ENCODE assay signal across 8 cellular contexts in the genomic region with DNA sequence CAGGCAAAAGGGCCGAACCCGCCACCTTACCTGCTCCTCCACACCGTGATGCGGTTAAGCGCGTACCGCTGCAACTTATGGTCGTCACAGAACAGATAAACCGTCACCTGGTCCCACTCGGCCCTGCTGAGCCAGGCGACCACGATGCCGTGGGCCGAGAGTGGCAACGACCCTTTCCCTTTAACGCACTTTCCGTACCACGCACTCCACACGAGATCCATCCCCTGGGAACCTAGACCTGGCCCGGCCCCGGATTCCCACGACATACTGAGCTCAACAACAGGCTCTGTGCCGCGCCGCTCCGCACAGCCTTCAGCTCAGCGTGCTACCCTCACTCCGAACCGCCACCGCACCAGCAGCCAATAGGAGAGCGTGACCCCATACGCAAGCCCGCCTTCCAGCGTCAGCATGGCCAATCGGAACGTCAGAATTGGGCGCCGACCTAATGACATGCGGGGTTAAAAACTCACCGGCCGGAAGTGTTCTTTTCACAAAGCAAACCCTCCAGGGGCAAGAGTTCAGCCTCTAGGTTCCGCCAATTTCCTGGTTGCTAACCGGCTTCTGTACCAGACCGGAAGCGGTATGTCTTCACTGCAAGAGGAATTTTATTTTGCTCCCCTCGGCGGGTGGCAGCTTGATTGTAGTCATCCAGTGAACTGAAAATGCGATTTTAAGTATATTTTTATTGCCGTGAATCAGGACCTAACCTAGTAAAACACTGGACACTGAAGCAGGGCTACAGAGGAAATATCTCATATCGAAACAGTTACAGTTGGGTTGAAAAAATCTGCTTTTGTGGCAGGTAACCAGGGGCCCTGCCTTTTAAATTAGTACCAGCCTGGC.
DNase-seq lines count a peak whose midpoint lies in the region; ATAC-seq and TF ChIP-seq lines count a peak whose summit lies in the region.

TSS of gene LAS1L (minus strand) at position 338 of the 843 bp plus-strand sequence. CDS start at position 266, 72 bp downstream.

- peak; percentile 100 for ATAC-seq in GM19035 (IDR thresholded peaks at IDR 0.05; ENCODE audit: unreplicated experiment)
- peak; percentile 100 for ATAC-seq in HG03354 (IDR thresholded peaks at IDR 0.05; ENCODE audit: poor library complexity, severe bottlenecking, unreplicated experiment)
- peak; percentile 98 to 99 for ATAC-seq in activated CD4-positive, CD25-positive, alpha-beta regulatory T cell treated with anti-CD3 and anti-CD28 coated beads, Interleukin-2, amount 50 U/mL, for 24 hours

- TF ChIP-seq CTCF in AG09319 (IDR thresholded peaks at IDR 0.05; ENCODE audit: low read depth, low read length): no peak

- DNase-seq in AG09319 (ENCODE audit: extremely low read depth, low read depth) (peak; percentile 84), NCI-H446 treated with DMSO at 0.1 percent for 48 hours (lab: John Stamatoyannopoulos, UW) (peak; percentile 90), cerebellar cortex (ENCODE audit: low spot score) (peak; percentile 96), islet precursor cell (peak; percentile 97)
- DNase-seq in stimulated activated CD4-positive, alpha-beta T cell treated with anti-CD3 and anti-CD28 coated beads, Interleukin-15, amount 100 ng/mL, for 1 hour (ENCODE audit: low read depth in 1 of 2, low spot score in 1 of 2): peak; percentile 75 to 77

Comparison
In these comparisons a context has a peak if more than half of its experiments do, and no peak if none do; other contexts are left out.
1. Peak in every context shown above with its lines: DNase-seq and ATAC-seq.